In the genomic region with DNA sequence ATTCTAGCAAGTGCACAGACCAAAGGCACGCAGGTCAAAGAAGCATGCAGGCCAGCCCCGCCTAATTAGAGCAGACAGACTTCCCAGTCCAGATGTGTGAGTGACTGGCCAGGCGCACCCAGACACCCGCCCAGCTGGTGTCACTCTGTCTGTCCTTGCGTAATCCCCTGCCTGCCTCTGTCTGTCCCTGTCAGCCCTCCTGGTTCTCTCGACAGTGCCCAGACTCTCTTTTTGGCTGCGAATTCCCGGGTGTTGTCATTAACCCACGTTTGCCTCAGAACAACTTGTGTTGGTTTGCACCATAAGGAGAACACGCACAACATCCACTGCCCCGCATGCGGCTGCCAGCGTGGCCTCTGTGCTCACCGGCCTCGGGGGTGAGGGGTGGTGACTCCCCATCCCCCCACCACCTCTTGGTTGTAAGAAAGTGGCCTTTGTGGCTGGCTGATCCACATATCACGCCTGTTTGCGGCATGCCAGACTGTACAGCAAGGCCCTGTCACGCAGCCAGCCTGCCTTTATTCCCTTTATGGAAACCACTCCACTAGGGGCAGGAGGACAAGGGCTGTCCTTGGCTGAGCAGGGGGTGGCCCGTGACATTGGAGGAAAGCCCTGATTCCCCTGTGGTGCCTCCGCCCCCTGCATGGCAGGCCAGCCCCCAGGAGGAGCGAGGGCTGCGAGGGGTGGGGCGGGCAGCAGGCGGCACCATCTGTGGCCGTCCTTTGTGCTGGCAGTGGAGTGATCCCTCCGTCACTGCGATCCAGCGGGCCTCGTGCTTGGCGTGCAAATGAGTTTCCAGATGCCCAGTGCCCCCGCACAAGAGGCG, we compare ENCODE assay signal across 8 cellular contexts.
A peak's percentile ranks its signal among the peaks of the same experiment; 100 is the strongest.
DNase-seq lines count a peak whose midpoint lies in the region; ATAC-seq and TF ChIP-seq lines count a peak whose summit lies in the region.

No MANE protein-coding gene starts in this region.

- no peaks in the 10 kb centered on the region for H3K9me3 Mint-ChIP-seq in activated naive CD4-positive, alpha-beta T cell treated with anti-CD3 and anti-CD28 coated beads for 36 hours
- no peaks in the 10 kb centered on the region for H3K9me3 Mint-ChIP-seq in activated naive CD4-positive, alpha-beta T cell treated with anti-CD3 and anti-CD28 coated beads, Interleukin-2, amount 50 U/mL, for 72 hours
- no peaks in the 10 kb centered on the region for H3K9me3 Mint-ChIP-seq in activated CD4-positive, alpha-beta T cell treated with anti-CD3 and anti-CD28 coated beads, Interleukin-2, amount 10 ng/mL, durations not matched to agents 7 days and 5 days

- 53 to 56% methylated on average over 32 of the region's 32 CpGs for WGBS in lung, 2 donors
- whole genome bisulfite sequencing in tibial nerve, 2 donors, result 12 to 39% methylated on average over 21 to 30 of the region's 32 CpGs

- H3K4me1 ChIP-seq in lung (ENCODE audit: control insufficient read depth in 2 of 2, insufficient read depth in 2 of 2, low read length in 2 of 2) (peaks cover 10 to 34% of the 10 kb centered on the region in 2 donors), tibial nerve (peaks cover 6 to 80% (median 43%) of the 10 kb centered on the region in 4 donors)

- no peaks in the 10 kb centered on the region for H3K27me3 Mint-ChIP-seq in activated naive CD4-positive, alpha-beta T cell treated with anti-CD3 and anti-CD28 coated beads for 36 hours (ENCODE audit: low read depth)
- H3K27me3 Mint-ChIP-seq in activated CD4-positive, alpha-beta T cell treated with anti-CD3 and anti-CD28 coated beads, Interleukin-2, amount 10 ng/mL, durations not matched to agents 7 days and 5 days, result no peaks in the 10 kb centered on the region

- TF ChIP-seq EP300 in tibial nerve (IDR thresholded peaks at IDR 0.05), result peak; percentile 27 to 96

- TF ChIP-seq POLR2A in tibial nerve (IDR thresholded peaks at IDR 0.05), result peak in 1 of 2 donors; percentile 6

- peaks cover 11% of the 10 kb centered on the region for H3K36me3 Mint-ChIP-seq in activated naive CD4-positive, alpha-beta T cell treated with anti-CD3 and anti-CD28 coated beads for 36 hours (ENCODE audit: low read depth)
- H3K36me3 Mint-ChIP-seq in activated naive CD4-positive, alpha-beta T cell treated with anti-CD3 and anti-CD28 coated beads, Interleukin-2, amount 50 U/mL, for 72 hours, result peaks cover 7 to 12% of the 10 kb centered on the region in 2 donors
- peaks cover 7% of the 10 kb centered on the region for H3K36me3 Mint-ChIP-seq in activated CD4-positive, alpha-beta T cell treated with anti-CD3 and anti-CD28 coated beads, Interleukin-2, amount 10 ng/mL, durations not matched to agents 7 days and 5 days (ENCODE audit: low read depth)

- TF ChIP-seq CTCF in coronary artery (IDR thresholded peaks at IDR 0.05) (no peak), lung (IDR thresholded peaks at IDR 0.05; ENCODE audit: control extremely low read depth, extremely low read depth) (no peak), tibial nerve (IDR thresholded peaks at IDR 0.05) (peak in 3 of 5 experiments; percentile 3 to 63 (median 44))

- H3K27ac ChIP-seq in coronary artery, result peak overlapping the region; percentile 79 to 90
- H3K27ac ChIP-seq in lung (ENCODE audit: low read depth in 1 of 2, low read length in 1 of 2), result peak overlapping the region; percentile 66 to 75
- H3K27ac ChIP-seq in tibial nerve, result peak overlapping the region; percentile 74 to 95 (median 86)

- intact Hi-C loops in activated naive CD4-positive, alpha-beta T cell treated with anti-CD3 and anti-CD28 coated beads for 36 hours (cut with micrococcal nuclease), result no loop called here

- H3K4me3 ChIP-seq in coronary artery (peak overlapping the region; percentile 57), lung (no peak overlapping the region), tibial nerve (no peak overlapping the region)

- CTCF ChIA-PET in activated naive CD4-positive, alpha-beta T cell treated with anti-CD3 and anti-CD28 coated beads for 36 hours (lab: Charles Lee), result no interaction called here
- CTCF ChIA-PET in activated CD4-positive, alpha-beta T cell treated with anti-CD3 and anti-CD28 coated beads, Interleukin-2, amount 10 ng/mL, durations not matched to agents 7 days and 5 days (lab: Charles Lee), result interaction anchor here (0.9 to 1.4 kb wide), 2 partner anchors 10 kb away, joined by 3 read pairs; no protein-coding TSS in a partner anchor

- POLR2A ChIA-PET in activated CD4-positive, alpha-beta T cell treated with anti-CD3 and anti-CD28 coated beads, Interleukin-2, amount 10 ng/mL, durations not matched to agents 7 days and 5 days (lab: Charles Lee), result no interaction called here

- ATAC-seq in lung (ENCODE audit: insufficient read depth, low FRiP score), result peak; percentile 72
- ATAC-seq in activated naive CD4-positive, alpha-beta T cell treated with anti-CD3 and anti-CD28 coated beads, Interleukin-2, amount 50 U/mL, for 72 hours, result no peak

- no peaks in the 10 kb centered on the region for H3K4me1 Mint-ChIP-seq in activated naive CD4-positive, alpha-beta T cell treated with anti-CD3 and anti-CD28 coated beads for 36 hours (ENCODE audit: low read depth)
- no peaks in the 10 kb centered on the region for H3K4me1 Mint-ChIP-seq in activated CD4-positive, alpha-beta T cell treated with anti-CD3 and anti-CD28 coated beads, Interleukin-2, amount 10 ng/mL, durations not matched to agents 7 days and 5 days

- H3K27me3 ChIP-seq in lung (ENCODE audit: control insufficient read depth, insufficient read depth), result no peaks in the 10 kb centered on the region
- H3K27me3 ChIP-seq in tibial nerve, result no peaks in the 10 kb centered on the region

- H3K4me3 Mint-ChIP-seq in activated naive CD4-positive, alpha-beta T cell treated with anti-CD3 and anti-CD28 coated beads for 36 hours, result no peak overlapping the region
- H3K4me3 Mint-ChIP-seq in activated CD4-positive, alpha-beta T cell treated with anti-CD3 and anti-CD28 coated beads, Interleukin-2, amount 10 ng/mL, durations not matched to agents 7 days and 5 days, result no peak overlapping the region

- DNase-seq in NCI-H1694 treated with DMSO at 0.1 percent for 48 hours (lab: John Stamatoyannopoulos, UW) (peak; percentile 83), coronary artery (ENCODE audit: low spot score) (peak; percentile 97), lung (ENCODE audit: low spot score) (peak; percentile 69), tibial nerve (ENCODE audit: low spot score in 2 of 2) (peak; percentile 66 to 75), GDM1 (lab: John Stamatoyannopoulos, UW) (no peak)
- no peak for DNase-seq in activated naive CD4-positive, alpha-beta T cell treated with anti-CD3 and anti-CD28 coated beads for 36 hours
- no peak for DNase-seq in activated naive CD4-positive, alpha-beta T cell treated with anti-CD3 and anti-CD28 coated beads, Interleukin-2, amount 50 U/mL, for 72 hours (ENCODE audit: low spot score in 2 of 2)
- no peak for DNase-seq in activated CD4-positive, alpha-beta T cell treated with anti-CD3 and anti-CD28 coated beads, Interleukin-2, amount 10 ng/mL, durations not matched to agents 7 days and 5 days

- peaks cover 0 to 2% of the 10 kb centered on the region in 2 donors for H3K9me3 ChIP-seq in lung (ENCODE audit: control insufficient read depth in 2 of 2, insufficient read depth in 1 of 2, low read length in 1 of 2)
- H3K9me3 ChIP-seq in tibial nerve, result no peaks in the 10 kb centered on the region

- H3K27ac Mint-ChIP-seq in activated naive CD4-positive, alpha-beta T cell treated with anti-CD3 and anti-CD28 coated beads for 36 hours, result no peak overlapping the region
- no peak overlapping the region for H3K27ac Mint-ChIP-seq in activated naive CD4-positive, alpha-beta T cell treated with anti-CD3 and anti-CD28 coated beads, Interleukin-2, amount 50 U/mL, for 72 hours
- no peak overlapping the region for H3K27ac Mint-ChIP-seq in activated CD4-positive, alpha-beta T cell treated with anti-CD3 and anti-CD28 coated beads, Interleukin-2, amount 10 ng/mL, durations not matched to agents 7 days and 5 days

- peaks cover 0 to 23% of the 10 kb centered on the region in 2 donors for H3K36me3 ChIP-seq in lung (ENCODE audit: control insufficient read depth in 2 of 2, insufficient read depth in 2 of 2, low read length in 2 of 2)
- peaks cover 0 to 34% (median 9%) of the 10 kb centered on the region in 3 donors for H3K36me3 ChIP-seq in tibial nerve

Comparison
In these comparisons a context has a peak if more than half of its experiments do, and no peak if none do; other contexts are left out.
1. DNase-seq: peak in NCI-H1694 treated with DMSO at 0.1 percent for 48 hours (single experiment), coronary artery (single experiment), lung (single experiment) and tibial nerve (2 of 2); none in activated naive CD4-positive, alpha-beta T cell treated with anti-CD3 and anti-CD28 coated beads for 36 hours (single experiment), activated naive CD4-positive, alpha-beta T cell treated with anti-CD3 and anti-CD28 coated beads, Interleukin-2, amount 50 U/mL, for 72 hours (0 of 2), activated CD4-positive, alpha-beta T cell treated with anti-CD3 and anti-CD28 coated beads, Interleukin-2, amount 10 ng/mL, durations not matched to agents 7 days and 5 days (single experiment) and GDM1 (single experiment).
2. CTCF ChIP-seq: peak in tibial nerve (3 of 5); none in coronary artery (single experiment) and lung (single experiment).
3. Peak in every context shown above with its lines, with median percentiles within 50 percentile points of each other: H3K27ac ChIP-seq.